In the genomic region with DNA sequence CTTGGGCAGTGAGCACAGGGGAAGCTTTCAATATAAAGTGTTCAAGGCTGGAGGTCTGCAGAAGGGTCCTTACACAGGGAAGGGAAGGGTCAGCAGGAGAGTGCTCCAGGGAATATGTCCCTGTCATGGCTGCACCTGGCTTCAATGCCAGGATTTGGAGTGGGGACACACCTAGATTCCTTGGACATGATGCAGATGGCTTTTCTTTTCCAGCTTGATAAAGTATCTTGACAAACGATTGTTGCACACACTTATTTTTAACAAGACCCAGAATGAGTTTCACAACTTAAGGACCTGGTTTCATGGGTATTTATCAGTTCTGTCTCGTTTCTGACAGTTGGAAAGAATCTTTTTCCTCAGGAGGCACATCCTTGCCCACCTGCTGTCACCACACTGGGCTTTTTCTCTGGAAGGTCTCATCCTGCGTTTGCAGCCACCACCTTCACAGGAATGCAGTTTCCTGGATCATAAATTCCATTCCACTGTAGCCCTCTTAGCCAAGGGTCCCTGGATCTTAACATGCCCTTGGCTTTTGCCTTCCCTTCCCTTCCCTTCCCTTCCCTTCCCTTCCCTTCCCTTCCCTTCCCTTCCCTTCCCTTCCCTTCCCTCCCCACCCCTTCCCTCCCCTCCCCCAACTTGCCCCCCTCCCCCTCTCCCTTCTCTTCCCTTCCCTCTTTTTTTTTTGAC, we compare ENCODE assay signal across 33 cellular contexts. TPM values are rescaled to one million over a fixed set of nuclear protein-coding genes. Genes with fewer than 3 reads are reported as not detected.
"Had no signal": no experiment of that assay in that cellular context is flagged by ENCODE, and none has a peak within 500 bp of the region (broad histone marks: within the 10 kb centered on the region; RNA-seq: fewer than 3 reads in every experiment).

No MANE protein-coding gene starts in this region.

- H2AFZ ChIP-seq: hepatocyte had no signal

- H3K27ac ChIP-seq: brain microvascular endothelial cell, epithelial cell of prostate, esophagus squamous epithelium, gastroesophageal sphincter, heart right ventricle, hepatocyte, WERI-Rb-1 had no signal

- H3K4me3 ChIP-seq: esophagus squamous epithelium, gastroesophageal sphincter, heart right ventricle, hepatocyte had no signal

- H3K36me3 ChIP-seq: brain microvascular endothelial cell, esophagus squamous epithelium, gastroesophageal sphincter, heart right ventricle had no signal

- H3K27me3 ChIP-seq: brain microvascular endothelial cell had no signal

- DNase-seq: activated B cell treated with CpG ODN at 0.5 μM for 24 hours; activated CD4-positive, alpha-beta T cell treated with anti-CD3 and anti-CD28 coated beads for 48 hours; activated CD4-positive, alpha-beta T cell treated with anti-CD3 and anti-CD28 coated beads, Interleukin-2, amount 50 U/mL, for 1 hour; activated CD4-positive, alpha-beta T cell treated with anti-CD3 and anti-CD28 coated beads, Interleukin-2, amount 50 U/mL, for 48 hours; activated CD8-positive, alpha-beta memory T cell treated with anti-CD3 and anti-CD28 coated beads for 24 hours; activated CD8-positive, alpha-beta T cell treated with anti-CD3 and anti-CD28 coated beads for 36 hours; activated effector memory CD4-positive, alpha-beta T cell treated with Interleukin-2 at 50 U/mL for 16 hours; activated gamma-delta T cell treated with Interleukin-2 at 50 U/mL for 16 hours; activated naive CD4-positive, alpha-beta T cell treated with anti-CD3 and anti-CD28 coated beads, Interleukin-2, amount 50 U/mL, for 16 hours; activated naive CD4-positive, alpha-beta T cell treated with Interleukin-2 at 50 U/mL for 16 hours; activated T-cell treated with anti-CD3 and anti-CD28 coated beads, Interleukin-2, amount 50 U/mL, for 4 hours; amniotic stem cell; anterior cingulate cortex; brain microvascular endothelial cell; effector CD4-positive, alpha-beta T cell; effector memory CD8-positive, alpha-beta T cell; esophagus squamous epithelium; foreskin melanocyte; heart right ventricle; T-helper 17 cell; T1000; WERI-Rb-1 had no signal

- H3K4me2 ChIP-seq: hepatocyte had no signal

- H3K36me3 Mint-ChIP-seq: activated naive CD8-positive, alpha-beta T cell had no signal

- H3K9me3 Mint-ChIP-seq: activated B cell treated with CpG ODN at 0.5 μM for 24 hours; activated CD8-positive, alpha-beta T cell treated with anti-CD3 and anti-CD28 coated beads for 36 hours; activated T-cell treated with anti-CD3 and anti-CD28 coated beads, Interleukin-2, amount 50 U/mL, for 4 hours; activated T-helper 17 cell treated with anti-CD3 and anti-CD28 coated beads, Interleukin-2, amount 50 U/mL, for 72 hours; T-helper 2 cell treated with Interferon-gamma antibody and Interleukin-4, amounts not matched to agents 5 μg/mL and 100 μg/mL, for 36 hours had no signal

- H3K79me2 ChIP-seq: hepatocyte had no signal

- H3K27ac Mint-ChIP-seq: activated B cell treated with CpG ODN at 0.5 μM for 24 hours; activated CD8-positive, alpha-beta T cell treated with anti-CD3 and anti-CD28 coated beads for 36 hours; activated naive CD8-positive, alpha-beta T cell; activated T-helper 17 cell treated with anti-CD3 and anti-CD28 coated beads, Interleukin-2, amount 50 U/mL, for 72 hours; effector memory CD8-positive, alpha-beta T cell; T-helper 17 cell; T-helper 2 cell treated with Interferon-gamma antibody and Interleukin-4, amounts not matched to agents 5 μg/mL and 100 μg/mL, for 36 hours had no signal

- ATAC-seq: activated CD4-positive, CD25-positive, alpha-beta regulatory T cell treated with anti-CD3 and anti-CD28 coated beads, Interleukin-2, amount 50 U/mL, for 24 hours; activated CD8-positive, alpha-beta T cell treated with anti-CD3 and anti-CD28 coated beads for 36 hours; activated T-cell treated with anti-CD3 and anti-CD28 coated beads, Interleukin-2, amount 50 U/mL, for 4 hours; activated T-helper 17 cell treated with anti-CD3 and anti-CD28 coated beads, Interleukin-2, amount 50 U/mL, for 72 hours; effector memory CD8-positive, alpha-beta T cell; gastroesophageal sphincter; heart right ventricle; T-helper 17 cell had no signal

- H3K4me3 Mint-ChIP-seq: activated B cell treated with CpG ODN at 0.5 μM for 24 hours; activated CD8-positive, alpha-beta T cell treated with anti-CD3 and anti-CD28 coated beads for 36 hours; activated naive CD8-positive, alpha-beta T cell; activated T-cell treated with anti-CD3 and anti-CD28 coated beads, Interleukin-2, amount 50 U/mL, for 4 hours; activated T-helper 17 cell treated with anti-CD3 and anti-CD28 coated beads, Interleukin-2, amount 50 U/mL, for 72 hours; central memory CD8-positive, alpha-beta T cell; effector memory CD8-positive, alpha-beta T cell; T-helper 17 cell; T-helper 2 cell treated with Interferon-gamma antibody and Interleukin-4, amounts not matched to agents 5 μg/mL and 100 μg/mL, for 36 hours had no signal

- H3K9me3 ChIP-seq: esophagus squamous epithelium, gastroesophageal sphincter, heart right ventricle had no signal

- H3K4me1 Mint-ChIP-seq: activated B cell treated with CpG ODN at 0.5 μM for 24 hours; activated T-helper 17 cell treated with anti-CD3 and anti-CD28 coated beads, Interleukin-2, amount 50 U/mL, for 72 hours; central memory CD8-positive, alpha-beta T cell; T-helper 17 cell had no signal

- FAIRE-seq: astrocyte, bronchial epithelial cell, colon had no signal

RNA-seq across cellular contexts. Expression of a gene that starts 21.7 kb away (rescaled TPM):
- total RNA-seq: activated B cell treated with CpG ODN at 0.5 μM for 24 hours; activated CD8-positive, alpha-beta T cell treated with anti-CD3 and anti-CD28 coated beads for 36 hours; T-helper 17 cell had no signal
